1 cellular context compared by ENCODE assay signal in the genomic region with DNA sequence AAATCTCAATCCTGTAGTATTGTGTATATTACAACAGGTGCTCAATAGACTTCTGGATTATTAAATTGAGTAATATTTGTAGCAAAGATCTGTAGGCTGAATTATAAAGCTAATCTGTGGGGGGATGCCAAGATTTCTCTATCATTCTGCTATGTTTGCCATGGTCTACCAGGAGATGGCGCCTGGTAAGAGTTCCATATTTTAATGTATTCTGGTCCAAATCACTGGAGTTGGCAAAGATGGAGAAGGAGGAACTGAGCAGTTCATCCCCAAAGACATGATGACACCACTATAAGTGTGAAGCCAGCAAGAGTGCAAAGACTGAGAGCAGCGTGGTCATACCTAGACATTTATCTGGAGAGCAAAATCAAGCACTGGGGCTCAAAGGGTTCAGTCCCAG.
TF ChIP-seq lines count a peak whose summit lies in the region.

No MANE protein-coding gene starts in this region.

TF ChIP-seq in H1, 55 proteins besides CTCF, POLR2A, EP300 and RAD21 (continued from another document):
- TF ChIP-seq JUN (IDR thresholded peaks at IDR 0.05; ENCODE audit: low read depth, low read length) (no peak), GTF2F1 (IDR thresholded peaks at IDR 0.05; ENCODE audit: borderline replicate concordance, low read depth, low read length) (no peak), NRF1 (IDR thresholded peaks at IDR 0.05; ENCODE audit: low read depth, low read length) (no peak), TAF7 (optimal IDR thresholded peaks at IDR 0.05; ENCODE audit: borderline replicate concordance, low read depth, low read length) (no peak), CHD2 (IDR thresholded peaks at IDR 0.05; ENCODE audit: low read length) (no peak)
